In genomic region chr12:107955966-107956643, GRCh38 we compare ENCODE assay signal across 21 cellular contexts.
"Had no signal": no experiment of that assay in that cellular context is flagged by ENCODE, and none has a peak within 500 bp of the region (broad histone marks: within the 10 kb centered on the region; RNA-seq: fewer than 3 reads in every experiment).

No MANE protein-coding gene starts in this region.

- H3K4me1 Mint-ChIP-seq: activated CD4-positive, alpha-beta T cell treated with anti-CD3 and anti-CD28 coated beads, Interleukin-2, amount 10 ng/mL, durations not matched to agents 24 days and 14 days; brain; neural crest cell; stimulated activated naive CD8-positive, alpha-beta T cell treated with anti-CD3 and anti-CD28 coated beads, Interleukin-15, amount 100 ng/mL, for 72 hours had no signal

- H3K27ac ChIP-seq: dorsolateral prefrontal cortex, left ventricle myocardium inferior, prostate gland, right atrium auricular region, testis, upper lobe of left lung had no signal

- H3K27me3 Mint-ChIP-seq: activated CD4-positive, alpha-beta T cell treated with anti-CD3 and anti-CD28 coated beads, Interleukin-2, amount 10 ng/mL, durations not matched to agents 24 days and 14 days had no signal

- H3K4me1 ChIP-seq: left ventricle myocardium inferior, prostate gland, right atrium auricular region, testis, upper lobe of left lung had no signal

- H3K4me3 ChIP-seq: dorsolateral prefrontal cortex, left ventricle myocardium inferior, prostate gland, right atrium auricular region, testis, upper lobe of left lung had no signal

- H3K9me3 ChIP-seq: prostate gland, right atrium auricular region, testis, upper lobe of left lung had no signal

- FAIRE-seq: small intestine had no signal

- DNase-seq: activated CD4-positive, alpha-beta T cell treated with anti-CD3 and anti-CD28 coated beads, Interleukin-2, amount 10 ng/mL, durations not matched to agents 24 days and 14 days; activated CD8-positive, alpha-beta memory T cell treated with anti-CD3 and anti-CD28 coated beads, Interleukin-2, amount 50 U/mL, for 4 hours; activated naive CD4-positive, alpha-beta T cell treated with anti-CD3 and anti-CD28 coated beads for 36 hours; activated T-cell treated with anti-CD3 and anti-CD28 coated beads, Interleukin-2, amount 50 U/mL, for 4 hours; caudate nucleus; dorsolateral prefrontal cortex; foreskin melanocyte; glutamatergic neuron; hypothalamus; left ventricle myocardium inferior; small intestine; stimulated activated CD4-positive, alpha-beta T cell treated with anti-CD3 and anti-CD28 coated beads, Interleukin-15, amount 100 ng/mL, for 24 hours; stimulated activated CD4-positive, alpha-beta T cell treated with anti-CD3 and anti-CD28 coated beads, Interleukin-2, amount 100 ng/mL, for 48 hours; stimulated activated naive CD8-positive, alpha-beta T cell treated with anti-CD3 and anti-CD28 coated beads, Interleukin-15, amount 100 ng/mL, for 72 hours; T1000; testis; upper lobe of left lung had no signal

- H3K9me3 Mint-ChIP-seq: activated CD4-positive, alpha-beta T cell treated with anti-CD3 and anti-CD28 coated beads, Interleukin-2, amount 10 ng/mL, durations not matched to agents 24 days and 14 days; activated naive CD4-positive, alpha-beta T cell treated with anti-CD3 and anti-CD28 coated beads for 36 hours; activated T-cell treated with anti-CD3 and anti-CD28 coated beads, Interleukin-2, amount 50 U/mL, for 4 hours; neural crest cell; stimulated activated naive CD8-positive, alpha-beta T cell treated with anti-CD3 and anti-CD28 coated beads, Interleukin-15, amount 100 ng/mL, for 72 hours had no signal

- H3K27ac Mint-ChIP-seq: activated CD4-positive, alpha-beta T cell treated with anti-CD3 and anti-CD28 coated beads, Interleukin-2, amount 10 ng/mL, durations not matched to agents 24 days and 14 days; activated naive CD4-positive, alpha-beta T cell treated with anti-CD3 and anti-CD28 coated beads for 36 hours; brain had no signal

- H3K36me3 ChIP-seq: left ventricle myocardium inferior, prostate gland, right atrium auricular region, upper lobe of left lung had no signal

- ATAC-seq: activated T-cell treated with anti-CD3 and anti-CD28 coated beads, Interleukin-2, amount 50 U/mL, for 4 hours; stimulated activated naive CD8-positive, alpha-beta T cell treated with anti-CD3 and anti-CD28 coated beads, Interleukin-15, amount 100 ng/mL, for 72 hours had no signal

- H3K36me3 Mint-ChIP-seq: brain had no signal

- H3K27me3 ChIP-seq: right atrium auricular region, testis, upper lobe of left lung had no signal

- H3K4me3 Mint-ChIP-seq: activated CD4-positive, alpha-beta T cell treated with anti-CD3 and anti-CD28 coated beads, Interleukin-2, amount 10 ng/mL, durations not matched to agents 24 days and 14 days; activated naive CD4-positive, alpha-beta T cell treated with anti-CD3 and anti-CD28 coated beads for 36 hours; activated T-cell treated with anti-CD3 and anti-CD28 coated beads, Interleukin-2, amount 50 U/mL, for 4 hours; brain; neural crest cell; stimulated activated naive CD8-positive, alpha-beta T cell treated with anti-CD3 and anti-CD28 coated beads, Interleukin-15, amount 100 ng/mL, for 72 hours had no signal
